ENCODE assay signal across 8 cellular contexts in the genomic region with DNA sequence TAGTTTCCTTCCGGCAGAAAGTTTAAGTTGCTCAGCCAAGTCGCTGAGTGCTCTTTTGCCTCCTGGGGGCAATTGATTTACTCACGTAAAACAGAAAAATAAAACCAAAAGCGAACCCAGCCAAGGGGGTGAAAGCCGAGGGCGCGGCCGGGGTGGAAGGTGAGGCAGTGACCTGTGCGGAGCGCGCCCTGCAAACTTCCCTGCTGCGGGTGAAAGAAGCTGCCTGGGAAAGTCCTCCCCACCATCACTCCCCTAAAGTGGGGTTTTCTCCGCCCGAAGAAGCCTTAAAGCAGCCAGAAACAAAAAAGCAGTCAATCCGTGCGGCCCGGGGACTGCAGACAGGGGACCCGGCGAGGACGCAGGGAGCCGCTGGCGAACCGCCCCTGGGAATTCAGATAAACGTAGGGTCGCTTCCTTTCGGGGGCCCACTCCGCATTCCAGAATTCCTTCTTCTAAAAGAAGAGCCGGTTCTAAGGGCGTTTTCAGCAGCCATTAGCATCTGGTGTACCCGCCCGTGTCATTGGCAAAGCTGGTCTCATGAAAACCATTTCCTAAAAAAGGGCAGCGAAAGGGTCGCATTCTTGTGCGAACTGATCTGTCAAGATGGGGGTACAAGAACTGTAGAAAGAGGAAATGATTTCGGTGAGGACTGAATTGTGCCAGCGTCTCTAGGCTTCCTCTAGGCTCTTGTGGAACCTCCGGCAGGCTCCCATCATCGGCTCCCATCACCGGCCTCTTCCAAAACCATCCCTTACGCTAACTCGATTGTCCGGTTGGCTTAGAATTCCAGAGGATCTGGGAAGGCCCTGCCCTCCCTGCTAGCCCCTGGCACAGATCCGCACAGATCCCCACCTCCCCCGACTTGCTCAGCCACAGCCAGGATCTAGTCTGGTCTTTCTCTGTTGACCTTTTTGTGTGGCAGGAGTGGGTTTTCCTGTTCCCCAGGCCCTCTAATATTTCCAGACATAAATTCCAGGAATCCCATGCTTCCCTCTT. TPM values are rescaled to one million over a fixed set of nuclear protein-coding genes. Genes with fewer than 3 reads are reported as not detected.
DNase-seq lines count a peak whose midpoint lies in the region; ATAC-seq and TF ChIP-seq lines count a peak whose summit lies in the region.

No MANE protein-coding gene starts in this region.

- TF ChIP-seq CTCF in A673 (conservative IDR thresholded peaks at IDR 0.05; ENCODE audit: low read depth, low read length) (no peak), GM20000 (IDR thresholded peaks at IDR 0.05; ENCODE audit: extremely low read depth, missing control alignments) (no peak)

- H3K27me3 Mint-ChIP-seq in activated T-helper 1 cell treated with anti-CD3 and anti-CD28 coated beads, Interleukin-12 subunit alpha, Interleukin-12 subunit beta, Interleukin-2, Interleukin-4 antibody, amounts not matched to agents 30 ng/mL and 10 ng/mL and 1 ng/mL, durations not matched to agents 14 hours and 24 hours and 36 hours (ENCODE audit: insufficient read depth): peaks cover 78% of the 10 kb centered on the region

- peaks cover 12% of the 10 kb centered on the region for H3K4me1 ChIP-seq in A673 (ENCODE audit: insufficient read depth, low read length, poor library complexity, severe bottlenecking)
- H3K4me1 ChIP-seq in rectal smooth muscle tissue (ENCODE audit: control insufficient read depth, insufficient read depth, low read length): peaks cover 20% of the 10 kb centered on the region

- H3K27ac ChIP-seq in A673 (ENCODE audit: low read depth, low read length, poor library complexity, severe bottlenecking) (peak overlapping the region; percentile 48), rectal smooth muscle tissue (ENCODE audit: low read depth, low read length) (peak overlapping the region; percentile 99)

- no peaks in the 10 kb centered on the region for H3K9me3 ChIP-seq in A673 (ENCODE audit: low read depth, low read length, poor library complexity, severe bottlenecking)

- no peaks in the 10 kb centered on the region for H3K9me3 Mint-ChIP-seq in activated T-helper 1 cell treated with anti-CD3 and anti-CD28 coated beads, Interleukin-12 subunit alpha, Interleukin-12 subunit beta, Interleukin-2, Interleukin-4 antibody, amounts not matched to agents 30 ng/mL and 10 ng/mL and 1 ng/mL, durations not matched to agents 14 hours and 24 hours and 36 hours

- H3K4me3 ChIP-seq in A673 (ENCODE audit: low read depth, low read length, poor library complexity, severe bottlenecking): peak overlapping the region; percentile 68
- H3K4me3 ChIP-seq in rectal smooth muscle tissue (ENCODE audit: low read length): peak overlapping the region; percentile 87

- H3K4me1 Mint-ChIP-seq in activated T-helper 1 cell treated with anti-CD3 and anti-CD28 coated beads, Interleukin-12 subunit alpha, Interleukin-12 subunit beta, Interleukin-2, Interleukin-4 antibody, amounts not matched to agents 30 ng/mL and 10 ng/mL and 1 ng/mL, durations not matched to agents 14 hours and 24 hours and 36 hours (ENCODE audit: low read depth): peaks cover 32% of the 10 kb centered on the region

- CTCF ChIA-PET in A673 (lab: Charles Lee): no interaction called here

- H3K9ac ChIP-seq in rectal smooth muscle tissue (ENCODE audit: low read length): peak overlapping the region; percentile 32

- no peak overlapping the region for H3K27ac Mint-ChIP-seq in activated T-helper 1 cell treated with anti-CD3 and anti-CD28 coated beads, Interleukin-12 subunit alpha, Interleukin-12 subunit beta, Interleukin-2, Interleukin-4 antibody, amounts not matched to agents 30 ng/mL and 10 ng/mL and 1 ng/mL, durations not matched to agents 14 hours and 24 hours and 36 hours

- ATAC-seq in left ventricle myocardium superior (peak; percentile 9), HG03354 (IDR thresholded peaks at IDR 0.05; ENCODE audit: poor library complexity, severe bottlenecking, unreplicated experiment) (no peak)

- no peaks in the 10 kb centered on the region for H3K36me3 Mint-ChIP-seq in activated T-helper 1 cell treated with anti-CD3 and anti-CD28 coated beads, Interleukin-12 subunit alpha, Interleukin-12 subunit beta, Interleukin-2, Interleukin-4 antibody, amounts not matched to agents 30 ng/mL and 10 ng/mL and 1 ng/mL, durations not matched to agents 14 hours and 24 hours and 36 hours (ENCODE audit: low read depth)

- DNase-seq in A673 (ENCODE audit: low spot score) (peak; percentile 33), GM20000 (ENCODE audit: low spot score) (peak; percentile 65), left ventricle myocardium superior (no peak), H4 (ENCODE audit: low spot score) (no peak), NCI-H2029 (lab: John Stamatoyannopoulos, UW) (no peak)
- no peak for DNase-seq in activated T-helper 1 cell treated with anti-CD3 and anti-CD28 coated beads, Interleukin-12 subunit alpha, Interleukin-12 subunit beta, Interleukin-2, Interleukin-4 antibody, amounts not matched to agents 30 ng/mL and 10 ng/mL and 1 ng/mL, durations not matched to agents 14 hours and 24 hours and 36 hours (ENCODE audit: low spot score)

- no peaks in the 10 kb centered on the region for H3K27me3 ChIP-seq in A673 (replicated peaks; ENCODE audit: insufficient read depth, low read depth, low read length, poor library complexity)
- H3K27me3 ChIP-seq in rectal smooth muscle tissue (ENCODE audit: control insufficient read depth, insufficient read depth, low read length): peaks cover 2% of the 10 kb centered on the region

- intact Hi-C loops in A673 (cut with micrococcal nuclease; ENCODE audit: unreplicated experiment) (loop anchor here (10.0 kb wide), 2 partner anchors 216 to 816 kb away; a partner anchor contains a TSS), left ventricle myocardium superior (cut with micrococcal nuclease) (loop anchor here (10.0 kb wide), 1 partner anchor 66 kb away; no protein-coding TSS in a partner anchor)
- intact Hi-C loops in activated T-helper 1 cell treated with anti-CD3 and anti-CD28 coated beads, Interleukin-12 subunit alpha, Interleukin-12 subunit beta, Interleukin-2, Interleukin-4 antibody, amounts not matched to agents 30 ng/mL and 10 ng/mL and 1 ng/mL, durations not matched to agents 14 hours and 24 hours and 36 hours (cut with micrococcal nuclease): loop anchor here (2.0 kb wide), 1 partner anchor 96 kb away; no protein-coding TSS in a partner anchor

- POLR2A ChIA-PET in A673 (lab: Charles Lee; ENCODE audit: low non-redundant PET): no interaction called here

- H3K36me3 ChIP-seq in A673 (ENCODE audit: insufficient read depth, low read length, poor library complexity, severe bottlenecking) (no peaks in the 10 kb centered on the region), rectal smooth muscle tissue (ENCODE audit: control insufficient read depth, insufficient read depth, low read length) (no peaks in the 10 kb centered on the region)

- H3K4me3 Mint-ChIP-seq in activated T-helper 1 cell treated with anti-CD3 and anti-CD28 coated beads, Interleukin-12 subunit alpha, Interleukin-12 subunit beta, Interleukin-2, Interleukin-4 antibody, amounts not matched to agents 30 ng/mL and 10 ng/mL and 1 ng/mL, durations not matched to agents 14 hours and 24 hours and 36 hours: peak overlapping the region; percentile 80

- TSS peak; percentile 53 for BruUV-seq in A673 (replicated peaks; lab: Mats Ljungman, UMichigan)

RNA-seq across cellular contexts. Expression of a gene that starts 1.1 kb away (rescaled TPM):
- total RNA-seq in A673 (2021): 6.1 and 8.1 TPM in 2 replicates
- 0.13 and 0.78 TPM in 2 replicates for total RNA-seq in activated T-helper 1 cell treated with anti-CD3 and anti-CD28 coated beads, Interleukin-12 subunit alpha, Interleukin-12 subunit beta, Interleukin-2, Interleukin-4 antibody, amounts not matched to agents 30 ng/mL and 10 ng/mL and 1 ng/mL, durations not matched to agents 14 hours and 24 hours and 36 hours
- 7.6 TPM for total RNA-seq in left ventricle myocardium superior
- 38.5 and 48.0 TPM in 2 replicates for total RNA-seq in H4 (2014; rRNA removed; shearing (Covaris generic))

Comparison
In these comparisons a context has a peak if more than half of its experiments do, and no peak if none do; other contexts are left out.
1. DNase-seq: peak in A673 (single experiment) and GM20000 (single experiment); none in activated T-helper 1 cell treated with anti-CD3 and anti-CD28 coated beads, Interleukin-12 subunit alpha, Interleukin-12 subunit beta, Interleukin-2, Interleukin-4 antibody, amounts not matched to agents 30 ng/mL and 10 ng/mL and 1 ng/mL, durations not matched to agents 14 hours and 24 hours and 36 hours (single experiment), left ventricle myocardium superior (single experiment), H4 (single experiment) and NCI-H2029 (single experiment).